ENCODE assay signal across 26 cellular contexts in genomic region chr7:2257651-2258050, GRCh38. TPM values are rescaled to one million over a fixed set of nuclear protein-coding genes. Genes with fewer than 3 reads are reported as not detected.
A peak's percentile ranks its signal among the peaks of the same experiment; 100 is the strongest.
DNase-seq lines count a peak whose midpoint lies in the region; ATAC-seq, FAIRE-seq and TF ChIP-seq lines count a peak whose summit lies in the region.
"Had no signal": no experiment of that assay in that cellular context is flagged by ENCODE, and none has a peak within 500 bp of the region (broad histone marks: within the 10 kb centered on the region; RNA-seq: fewer than 3 reads in every experiment).

No MANE protein-coding gene starts in this region.

- H3T11ph ChIP-seq in H9 (ENCODE audit: low read length): no peak overlapping the region

- FAIRE-seq in H1 (lab: Jason Lieb, UNC): no peak
- FAIRE-seq: A204.1, G401.6 had no signal

- H3K9ac ChIP-seq in BLaER1: no peak overlapping the region
- H3K9ac ChIP-seq in H9 (ENCODE audit: extremely low read depth, insufficient read length, low read length): no peak overlapping the region
- H3K9ac ChIP-seq in H1 (replicated peaks in 1 of 4; ENCODE audit: extremely low read depth in 1 of 4, low read depth in 3 of 4, low read length in 3 of 4): no peak overlapping the region
- H3K9ac ChIP-seq: KMS-11 had no signal

- peak overlapping the region in 2 of 3 experiments; percentile 12 to 19; a peak in 3 of 7 replicates for H3K27ac Mint-ChIP-seq in H9
- H3K27ac Mint-ChIP-seq in stimulated activated memory B cell treated with anti-CD40 and anti-IgM and Interleukin-4, amounts not matched to agents 10 μg/mL and 1 μg/mL and 100 μg/mL, for 72 hours: peak overlapping the region; percentile 96
- H3K27ac Mint-ChIP-seq: CD8-positive, alpha-beta T cell had no signal

- CTCF ChIA-PET in H1 (lab: Charles Lee; ENCODE audit: partially characterized antibody): interaction anchor here (0.8 to 2.1 kb wide), 4 partner anchors 9 to 90 kb away, joined by 4 to 9 read pairs (median 6); partner anchors contain the start of gene MAD1L1

- no peak overlapping the region for H3K4me3 ChIP-seq in BLaER1
- no peak overlapping the region for H3K4me3 ChIP-seq in H1 (ENCODE audit: extremely low read depth in 1 of 4, insufficient read depth in 2 of 4, low read depth in 3 of 4, low read length in 4 of 4)
- no peak overlapping the region for H3K4me3 ChIP-seq in Peyer's patch
- H3K4me3 ChIP-seq in BE2C (ENCODE audit: low read depth, low read length): no peak overlapping the region
- H3K4me3 ChIP-seq: SK-N-MC had no signal

- H3K23me2 ChIP-seq in H9 (ENCODE audit: insufficient read length, low read depth, low read length, poor library complexity, severe bottlenecking) (no peaks in the 10 kb centered on the region), H1 (ENCODE audit: low read depth, low read length) (no peaks in the 10 kb centered on the region)

- no peaks in the 10 kb centered on the region for H3K9me3 Mint-ChIP-seq in H9
- no peaks in the 10 kb centered on the region for H3K9me3 Mint-ChIP-seq in stimulated activated memory B cell treated with anti-CD40 and anti-IgM and Interleukin-4, amounts not matched to agents 10 μg/mL and 1 μg/mL and 100 μg/mL, for 72 hours
- H3K9me3 Mint-ChIP-seq: CD8-positive, alpha-beta T cell had no signal

- no peak for TF ChIP-seq CTCF in H9 (conservative IDR thresholded peaks at IDR 0.05)
- no peak for TF ChIP-seq CTCF in H1 (IDR thresholded peaks at IDR 0.05; ENCODE audit: control extremely low read depth in 1 of 3, insufficient read depth in 1 of 3, low read depth in 1 of 3, low read length in 3 of 3)
- no peak for TF ChIP-seq CTCF in Peyer's patch (IDR thresholded peaks at IDR 0.05)
- no peak for TF ChIP-seq CTCF in BE2C (IDR thresholded peaks at IDR 0.05; ENCODE audit: low read depth, low read length)

- H4K91ac ChIP-seq in H9 (ENCODE audit: insufficient read length, low read depth, low read length) (no peak overlapping the region), H1 (replicated peaks; ENCODE audit: insufficient read length, low read length) (no peak overlapping the region)

- H2AK5ac ChIP-seq in H9 (ENCODE audit: insufficient read length, low read length): no peak overlapping the region
- no peak overlapping the region for H2AK5ac ChIP-seq in H1 (ENCODE audit: low read depth, low read length)

- no peak overlapping the region for H3K4ac ChIP-seq in H9 (ENCODE audit: low read depth, low read length)
- no peak overlapping the region for H3K4ac ChIP-seq in H1 (replicated peaks; ENCODE audit: insufficient read length, low read depth, low read length)

- H4K20me1 ChIP-seq in BLaER1 (peaks cover 31% of the 10 kb centered on the region), H9 (ENCODE audit: control insufficient read depth, insufficient read depth, insufficient read length) (no peaks in the 10 kb centered on the region), H1 (replicated peaks in 1 of 2; ENCODE audit: control insufficient read depth in 1 of 2, insufficient read depth in 2 of 2, low read length in 2 of 2) (peaks cover 0 to 11% of the 10 kb centered on the region in 2 experiments)

- no peak overlapping the region for H3K18ac ChIP-seq in H9 (ENCODE audit: insufficient read length, low read depth, low read length)
- H3K18ac ChIP-seq in H1 (ENCODE audit: extremely low read depth, low read length): no peak overlapping the region

- no peak overlapping the region for H3K56ac ChIP-seq in H9 (ENCODE audit: insufficient read length, low read depth, low read length)
- no peak overlapping the region for H3K56ac ChIP-seq in H1 (replicated peaks; ENCODE audit: insufficient read length, low read depth, low read length)

- H3K27ac ChIP-seq in BLaER1 (peak overlapping the region; percentile 35; the same call in 1 of the 2 replicates), H9 (ENCODE audit: insufficient read length, low read depth, low read length) (no peak overlapping the region), H1 (ENCODE audit: low read depth, low read length) (no peak overlapping the region; the same call in 1 of the 2 replicates), Peyer's patch (no peak overlapping the region)
- H3K27ac ChIP-seq: C4-2B, KMS-11, RWPE1, SK-N-MC had no signal

- no CpG with 5 or more reads among the region's 17 CpGs for WGBS in H9 (ENCODE audit: extremely low coverage, insufficient read length, low lambda C conversion rate)
- 81% methylated on average over 9 of the region's 17 CpGs; no CpG with 5 or more reads in 1 of the 2 experiments for WGBS in H1 (ENCODE audit: extremely low coverage in 1 of 2, insufficient coverage in 1 of 2, insufficient read length in 1 of 2, insufficient replicate concordance in 2 of 2, low coverage in 1 of 2, low lambda C conversion rate in 2 of 2, missing lambda C conversion rate in 1 of 2), 2 experiments

- H3K23ac ChIP-seq in H9 (ENCODE audit: insufficient read length, low read depth, low read length) (no peak overlapping the region), H1 (ENCODE audit: insufficient read length) (no peak overlapping the region)

- H2BK120ac ChIP-seq in H9 (ENCODE audit: low read depth, low read length, poor library complexity, severe bottlenecking) (no peak overlapping the region), H1 (replicated peaks; ENCODE audit: low read depth, low read length) (no peak overlapping the region)

- no peak overlapping the region for H2AFZ ChIP-seq in H9 (ENCODE audit: low read length)
- no peak overlapping the region for H2AFZ ChIP-seq in H1 (ENCODE audit: low read length)

- H3K14ac ChIP-seq in H9 (ENCODE audit: insufficient read depth, low read length) (no peak overlapping the region), H1 (ENCODE audit: insufficient read length) (no peak overlapping the region)

- H2BK20ac ChIP-seq in H9 (ENCODE audit: low read depth, low read length, poor library complexity, severe bottlenecking) (no peak overlapping the region), H1 (ENCODE audit: low read length) (no peak overlapping the region)

- no peak for TF ChIP-seq RAD21 in H1 (IDR thresholded peaks at IDR 0.05 in 1 of 2, conservative IDR thresholded peaks at IDR 0.05 in 1 of 2; ENCODE audit: low read depth in 2 of 2, low read length in 2 of 2)

- intact Hi-C loops in posterior vena cava (cut with DNase I): no loop called here

- H4K8ac ChIP-seq in H9 (replicated peaks; ENCODE audit: insufficient read length, low read depth, low read length) (no peak overlapping the region), H1 (ENCODE audit: extremely low read depth, insufficient read depth, low read length) (no peak overlapping the region)

- no peak for TF ChIP-seq POLR2A in H1 (IDR thresholded peaks at IDR 0.05; ENCODE audit: control extremely low read depth in 1 of 2, low read depth in 2 of 2, low read length in 2 of 2)
- no peak for TF ChIP-seq POLR2A in Peyer's patch (IDR thresholded peaks at IDR 0.05)

- H3K4me3 Mint-ChIP-seq in H9: no peak overlapping the region
- peak overlapping the region; percentile 29 for H3K4me3 Mint-ChIP-seq in stimulated activated memory B cell treated with anti-CD40 and anti-IgM and Interleukin-4, amounts not matched to agents 10 μg/mL and 1 μg/mL and 100 μg/mL, for 72 hours
- H3K4me3 Mint-ChIP-seq: CD8-positive, alpha-beta T cell had no signal

- DNase-seq in H9 (no peak), H1 (ENCODE audit: low read depth in 1 of 2, low spot score in 2 of 2) (no peak), posterior vena cava (ENCODE audit: low spot score) (no peak), Peyer's patch (no peak), BE2C (no peak)
- DNase-seq: Caco-2; CD8-positive, alpha-beta T cell; HCEC 1CT; IMR-90; MM.1S; NCI-H1417; NCI-H1694; NCI-H2029 treated with DMSO at 0.1 percent for 48 hours; NCI-H446 treated with DMSO at 0.1 percent for 48 hours; NCI-H526; NCI-H82; NK-92 treated with Interleukin-12 subunit alpha and Interleukin-12 subunit beta, amount 100 ng/mL, for 24 hours; SIG-M5 had no signal

- no peak for TF ChIP-seq EP300 in H1 (IDR thresholded peaks at IDR 0.05; ENCODE audit: borderline replicate concordance in 1 of 2, low read depth in 2 of 2, low read length in 2 of 2)

- H2BK5ac ChIP-seq in H9 (ENCODE audit: insufficient read length, low read length): no peak overlapping the region
- H2BK5ac ChIP-seq in H1 (ENCODE audit: low read depth, low read length): peak overlapping the region; percentile 60; the same call in 1 of the 2 replicates

- H3K9me3 ChIP-seq in BLaER1 (no peaks in the 10 kb centered on the region), H9 (ENCODE audit: control insufficient read depth, low read depth, low read length) (no peaks in the 10 kb centered on the region), H1 (ENCODE audit: insufficient read depth in 2 of 2, low read depth in 1 of 2, low read length in 1 of 2) (no peaks in the 10 kb centered on the region), Peyer's patch (no peaks in the 10 kb centered on the region), BE2C (no peaks in the 10 kb centered on the region)
- H3K9me3 ChIP-seq: Caco-2 had no signal

- no peaks in the 10 kb centered on the region for H3K79me1 ChIP-seq in H9 (ENCODE audit: insufficient read depth, low read depth, low read length, poor library complexity, severe bottlenecking)
- H3K79me1 ChIP-seq in H1 (ENCODE audit: low read depth, low read length): no peaks in the 10 kb centered on the region

- H3K27me3 ChIP-seq in BLaER1 (no peaks in the 10 kb centered on the region), H9 (ENCODE audit: insufficient read depth, low read length) (no peaks in the 10 kb centered on the region), H1 (replicated peaks in 1 of 4; ENCODE audit: control insufficient read depth in 3 of 4, extremely low read depth in 1 of 4, insufficient read depth in 3 of 4, low read length in 3 of 4) (no peaks in the 10 kb centered on the region), Peyer's patch (no peaks in the 10 kb centered on the region), BE2C (no peaks in the 10 kb centered on the region)

- H4K5ac ChIP-seq in H9 (ENCODE audit: insufficient read length, low read depth, low read length) (no peak overlapping the region), H1 (ENCODE audit: insufficient read length, low read depth, low read length) (no peak overlapping the region)

- H2BK12ac ChIP-seq in H9 (ENCODE audit: insufficient read length, low read depth, low read length) (no peak overlapping the region), H1 (ENCODE audit: low read depth, low read length) (no peak overlapping the region)

- H3K4me1 ChIP-seq in BLaER1 (peaks cover 81% of the 10 kb centered on the region), H9 (ENCODE audit: insufficient read depth, low read length) (no peaks in the 10 kb centered on the region), H1 (replicated peaks in 1 of 4; ENCODE audit: control insufficient read depth in 3 of 4, insufficient read depth in 4 of 4, low read length in 3 of 4) (no peaks in the 10 kb centered on the region), Peyer's patch (peaks cover 0 to 11% (median 3%) of the 10 kb centered on the region in 4 donors), BE2C (no peaks in the 10 kb centered on the region)
- H3K4me1 ChIP-seq: Caco-2 had no signal

- no peaks in the 10 kb centered on the region for H3K27me3 Mint-ChIP-seq in H9 (ENCODE audit: low read depth)
- no peaks in the 10 kb centered on the region for H3K27me3 Mint-ChIP-seq in stimulated activated memory B cell treated with anti-CD40 and anti-IgM and Interleukin-4, amounts not matched to agents 10 μg/mL and 1 μg/mL and 100 μg/mL, for 72 hours

- peaks cover 51% of the 10 kb centered on the region for H3K36me3 ChIP-seq in BLaER1
- peaks cover 0 to 14% (median 4%) of the 10 kb centered on the region in 4 experiments; a peak in 5 of 8 replicates for H3K36me3 ChIP-seq in H1 (ENCODE audit: control insufficient read depth in 2 of 4, insufficient read depth in 4 of 4, low read length in 3 of 4)
- H3K36me3 ChIP-seq in Peyer's patch: peaks cover 0 to 9% (median 0%) of the 10 kb centered on the region in 3 donors
- no peaks in the 10 kb centered on the region; the same call in 1 of the 2 replicates for H3K36me3 ChIP-seq in BE2C

- no peak for ATAC-seq in stimulated activated memory B cell treated with anti-CD40 and anti-IgM and Interleukin-4, amounts not matched to agents 10 μg/mL and 1 μg/mL and 100 μg/mL, for 72 hours
- ATAC-seq: CD8-positive, alpha-beta T cell had no signal

- H3K36me3 Mint-ChIP-seq in H9 (ENCODE audit: insufficient read depth in 1 of 3, low read depth in 3 of 3): peaks cover 8 to 38% (median 21%) of the 10 kb centered on the region in 3 experiments; a peak in 5 of 7 replicates
- H3K36me3 Mint-ChIP-seq in stimulated activated memory B cell treated with anti-CD40 and anti-IgM and Interleukin-4, amounts not matched to agents 10 μg/mL and 1 μg/mL and 100 μg/mL, for 72 hours: peaks cover 86% of the 10 kb centered on the region

- POLR2A ChIA-PET in H1 (lab: Charles Lee; ENCODE audit: partially characterized antibody): interaction anchor here (1.0 to 4.1 kb wide), 5 partner anchors 9 to 96 kb away, joined by 3 to 13 read pairs (median 6); partner anchors contain the start of genes EIF3B, MRM2 and NUDT1

- H3K79me2 ChIP-seq in H9 (ENCODE audit: insufficient read depth, low read length) (no peaks in the 10 kb centered on the region), H1 (ENCODE audit: control insufficient read depth in 1 of 2, insufficient read depth in 2 of 2, low read length in 2 of 2) (no peaks in the 10 kb centered on the region)

- H3K4me2 ChIP-seq in BLaER1: peak overlapping the region; percentile 95
- H3K4me2 ChIP-seq in H9 (ENCODE audit: insufficient read depth, insufficient read length, low read length): no peak overlapping the region
- H3K4me2 ChIP-seq in H1 (ENCODE audit: insufficient read depth in 1 of 2, low read depth in 2 of 2, low read length in 2 of 2): no peak overlapping the region
- H3K4me2 ChIP-seq: KMS-11 had no signal

- no peaks in the 10 kb centered on the region for H3K4me1 Mint-ChIP-seq in H9
- H3K4me1 Mint-ChIP-seq in stimulated activated memory B cell treated with anti-CD40 and anti-IgM and Interleukin-4, amounts not matched to agents 10 μg/mL and 1 μg/mL and 100 μg/mL, for 72 hours: peaks cover 87% of the 10 kb centered on the region

- H2BK15ac ChIP-seq in H9 (ENCODE audit: low read depth, low read length) (no peak overlapping the region), H1 (ENCODE audit: low read length) (no peak overlapping the region)

RNA-seq across cellular contexts. Expression of gene NUDT1, which starts 15.6 kb away (rescaled TPM):
- total RNA-seq in H9 (2021) (80.3 and 84.7 TPM in 2 replicates), posterior vena cava (10 to 100 TPM; 12.4 to 18.6 TPM), Peyer's patch (10 to 100 TPM in 2 of 4 donors, 1 to 10 TPM in 2; 3.2 to 75.1 (median 11.6) TPM)
- 76.1 and 85.2 TPM in 2 replicates for total RNA-seq in H1 (2021; fragmentation: NEBNext Ultra II Directional; extraction: Animal tissue kit (Norgen Biotek cat#: 25700))
- polyA plus RNA-seq in H1 (2011; rRNA removed): 89.5 and 101 TPM in 2 replicates
- polyA plus RNA-seq in H1 (2011; cell fraction: cytosol; rRNA removed): 97.8 TPM
- 69.8 TPM for polyA plus RNA-seq in H1 (2011; cell fraction: nucleus; rRNA removed)
- 103 to 158 TPM (median 150 TPM) in 4 replicates for polyA plus RNA-seq in H1 (2012, experiment 1 of 2)
- 122 TPM for polyA plus RNA-seq in H1 (2012, experiment 2 of 2)
- 52.9 TPM for polyA plus RNA-seq in H1 (2013, experiment 1 of 2)
- polyA plus RNA-seq in H1 (2013, experiment 2 of 2): 59.3 TPM
- 29.5 and 36.6 TPM in 2 replicates for polyA minus RNA-seq in H1 (2011; rRNA and poly(A)+ RNA removed)
- 29.8 TPM for polyA minus RNA-seq in H1 (2011; cell fraction: cytosol; rRNA and poly(A)+ RNA removed)
- 20.8 TPM for polyA minus RNA-seq in H1 (2011; cell fraction: nucleus; rRNA and poly(A)+ RNA removed)
- 96.1 TPM for polyA plus RNA-seq in BE2C (2012; ENCODE audit: insufficient read depth, insufficient read length, low read depth)

RNA-seq across cellular contexts. Expression of gene MRM2, which starts 15.6 kb away (rescaled TPM):
- total RNA-seq in H9 (2021) (57.2 and 59.0 TPM in 2 replicates), posterior vena cava (10 to 100 TPM; 12.3 to 15.6 TPM), Peyer's patch (10 to 100 TPM in 3 of 4 donors, 1 to 10 TPM in 1; 8.1 to 19.0 (median 13.0) TPM)
- 38.6 and 38.7 TPM in 2 replicates for total RNA-seq in H1 (2021; fragmentation: NEBNext Ultra II Directional; extraction: Animal tissue kit (Norgen Biotek cat#: 25700))
- polyA plus RNA-seq in H1 (2011; rRNA removed): 17.2 and 19.0 TPM in 2 replicates
- polyA plus RNA-seq in H1 (2011; cell fraction: cytosol; rRNA removed): 26.2 TPM
- polyA plus RNA-seq in H1 (2011; cell fraction: nucleus; rRNA removed): 20.0 TPM
- polyA plus RNA-seq in H1 (2012, experiment 1 of 2): 36.9 to 43.2 TPM (median 37.8 TPM) in 4 replicates
- polyA plus RNA-seq in H1 (2012, experiment 2 of 2): 19.2 TPM
- 28.5 TPM for polyA plus RNA-seq in H1 (2013, experiment 1 of 2)
- 29.2 TPM for polyA plus RNA-seq in H1 (2013, experiment 2 of 2)
- polyA minus RNA-seq in H1 (2011; rRNA and poly(A)+ RNA removed): 26.9 and 29.8 TPM in 2 replicates
- polyA minus RNA-seq in H1 (2011; cell fraction: cytosol; rRNA and poly(A)+ RNA removed): 13.9 TPM
- polyA minus RNA-seq in H1 (2011; cell fraction: nucleus; rRNA and poly(A)+ RNA removed): 13.0 TPM
- polyA plus RNA-seq in BE2C (2012; ENCODE audit: insufficient read depth, insufficient read length, low read depth): 76.2 TPM

RNA-seq across cellular contexts. Expression of gene MAD1L1, which starts 24.9 kb away (rescaled TPM):
- total RNA-seq in H9 (2021) (37.4 and 39.0 TPM in 2 replicates), posterior vena cava (10 to 100 TPM; 17.3 to 24.7 TPM), Peyer's patch (100 to 1,000 TPM in 1 of 4 donors, 10 to 100 TPM in 3; 43.9 to 417 (median 59.1) TPM)
- 38.8 and 40.4 TPM in 2 replicates for total RNA-seq in H1 (2021; fragmentation: NEBNext Ultra II Directional; extraction: Animal tissue kit (Norgen Biotek cat#: 25700))
- polyA plus RNA-seq in H1 (2011; rRNA removed): 44.6 and 61.5 TPM in 2 replicates
- polyA plus RNA-seq in H1 (2011; cell fraction: cytosol; rRNA removed): 39.0 TPM
- 51.0 TPM for polyA plus RNA-seq in H1 (2011; cell fraction: nucleus; rRNA removed)
- 21.3 to 37.3 TPM (median 33.3 TPM) in 4 replicates for polyA plus RNA-seq in H1 (2012, experiment 1 of 2)
- polyA plus RNA-seq in H1 (2012, experiment 2 of 2): 26.7 TPM
- 17.3 TPM for polyA plus RNA-seq in H1 (2013, experiment 1 of 2)
- 16.6 TPM for polyA plus RNA-seq in H1 (2013, experiment 2 of 2)
- polyA minus RNA-seq in H1 (2011; rRNA and poly(A)+ RNA removed): 21.0 and 24.8 TPM in 2 replicates
- 34.5 TPM for polyA minus RNA-seq in H1 (2011; cell fraction: cytosol; rRNA and poly(A)+ RNA removed)
- polyA minus RNA-seq in H1 (2011; cell fraction: nucleus; rRNA and poly(A)+ RNA removed): 27.3 TPM
- polyA plus RNA-seq in BE2C (2012; ENCODE audit: insufficient read depth, insufficient read length, low read depth): 65.7 TPM

RNA-seq across cellular contexts. Expression of gene SNX8, which starts 56.6 kb away (rescaled TPM):
- total RNA-seq in H9 (2021) (40.6 and 45.6 TPM in 2 replicates), posterior vena cava (10 to 100 TPM; 34.2 to 35.9 TPM), Peyer's patch (10 to 100 TPM; 10.5 to 38.8 (median 19.2) TPM)
- total RNA-seq in H1 (2021; fragmentation: NEBNext Ultra II Directional; extraction: Animal tissue kit (Norgen Biotek cat#: 25700)): 46.2 and 49.5 TPM in 2 replicates
- polyA plus RNA-seq in H1 (2011; rRNA removed): 69.2 and 70.8 TPM in 2 replicates
- 43.8 TPM for polyA plus RNA-seq in H1 (2011; cell fraction: cytosol; rRNA removed)
- polyA plus RNA-seq in H1 (2011; cell fraction: nucleus; rRNA removed): 87.4 TPM
- polyA plus RNA-seq in H1 (2012, experiment 1 of 2): 24.9 to 55.7 TPM (median 48.9 TPM) in 4 replicates
- polyA plus RNA-seq in H1 (2012, experiment 2 of 2): 15.1 TPM
- polyA plus RNA-seq in H1 (2013, experiment 1 of 2): 13.0 TPM
- polyA plus RNA-seq in H1 (2013, experiment 2 of 2): 12.5 TPM
- polyA minus RNA-seq in H1 (2011; rRNA and poly(A)+ RNA removed): 76.9 and 104 TPM in 2 replicates
- 27.6 TPM for polyA minus RNA-seq in H1 (2011; cell fraction: cytosol; rRNA and poly(A)+ RNA removed)
- polyA minus RNA-seq in H1 (2011; cell fraction: nucleus; rRNA and poly(A)+ RNA removed): 30.4 TPM
- polyA plus RNA-seq in BE2C (2012; ENCODE audit: insufficient read depth, insufficient read length, low read depth): 46.3 TPM
